Comparison of ENCODE assay signal across 12 cellular contexts in genomic region chr2:20635096-20635475, GRCh38. TPM values are rescaled to one million over a fixed set of nuclear protein-coding genes. Genes with fewer than 3 reads are reported as not detected.
DNase-seq lines count a peak whose midpoint lies in the region; ATAC-seq and TF ChIP-seq lines count a peak whose summit lies in the region.
"Had no signal": no experiment of that assay in that cellular context is flagged by ENCODE, and none has a peak within 500 bp of the region (broad histone marks: within the 10 kb centered on the region; RNA-seq: fewer than 3 reads in every experiment).

No MANE protein-coding gene starts in this region.

- H3K79me2 ChIP-seq in MM.1S (ENCODE audit: low read length): no peaks in the 10 kb centered on the region

- peaks cover 4 to 15% of the 10 kb centered on the region in 2 donors for H3K36me3 ChIP-seq in ascending aorta
- H3K36me3 ChIP-seq in tibial nerve: peaks cover 0 to 69% (median 0%) of the 10 kb centered on the region in 3 donors
- no peaks in the 10 kb centered on the region for H3K36me3 ChIP-seq in MM.1S (replicated peaks; ENCODE audit: insufficient read depth, low read length)

- H3K27me3 Mint-ChIP-seq in mesothelial cell of epicardium (ENCODE audit: low read depth): no peaks in the 10 kb centered on the region
- H3K27me3 Mint-ChIP-seq: activated naive CD8-positive, alpha-beta T cell; naive B cell had no signal

- DNase-seq in NCI-H748 (lab: John Stamatoyannopoulos, UW; ENCODE audit: unreplicated experiment) (peak; percentile 30), NCI-H748 treated with DMSO at 0.1 percent for 48 hours (lab: John Stamatoyannopoulos, UW) (no peak), ascending aorta (ENCODE audit: low spot score in 2 of 2) (no peak), mesothelial cell of epicardium (ENCODE audit: low spot score in 2 of 2, unreplicated experiment in 2 of 2) (no peak), tibial nerve (ENCODE audit: low spot score in 2 of 2) (no peak), MM.1S (no peak)
- DNase-seq: effector memory CD4-positive, alpha-beta T cell had no signal

- H3K9me3 Mint-ChIP-seq in mesothelial cell of epicardium: no peaks in the 10 kb centered on the region
- H3K9me3 Mint-ChIP-seq: naive B cell had no signal

- H3K4me2 ChIP-seq in MM.1S (ENCODE audit: low read depth, low read length): no peak overlapping the region

- H3K9me3 ChIP-seq in ascending aorta: no peaks in the 10 kb centered on the region
- no peaks in the 10 kb centered on the region for H3K9me3 ChIP-seq in tibial nerve
- no peaks in the 10 kb centered on the region for H3K9me3 ChIP-seq in MM.1S (replicated peaks; ENCODE audit: insufficient read depth, low read length)

- H3K9me2 ChIP-seq in MM.1S (replicated peaks; ENCODE audit: insufficient read depth, low read length): no peaks in the 10 kb centered on the region

- peaks cover 9% of the 10 kb centered on the region for H3K36me3 Mint-ChIP-seq in mesothelial cell of epicardium
- H3K36me3 Mint-ChIP-seq: activated naive CD8-positive, alpha-beta T cell had no signal

- H3K9ac ChIP-seq in MM.1S (ENCODE audit: low read length): no peak overlapping the region

- H3K27ac ChIP-seq in ascending aorta: peak overlapping the region; percentile 68 to 99
- H3K27ac ChIP-seq in tibial nerve: peak overlapping the region; percentile 5 to 82 (median 56)
- H3K27ac ChIP-seq in MM.1S (ENCODE audit: low read length): no peak overlapping the region

- peaks cover 28 to 56% of the 10 kb centered on the region in 2 donors for H3K4me1 ChIP-seq in ascending aorta
- H3K4me1 ChIP-seq in tibial nerve: peaks cover 0 to 41% (median 25%) of the 10 kb centered on the region in 4 donors
- H3K4me1 ChIP-seq in MM.1S (ENCODE audit: low read length): peaks cover 15% of the 10 kb centered on the region

- H3K4me3 ChIP-seq in ascending aorta: peak overlapping the region in 1 of 2 donors; percentile 30
- H3K4me3 ChIP-seq in tibial nerve: no peak overlapping the region
- H3K4me3 ChIP-seq in MM.1S (ENCODE audit: low read length): no peak overlapping the region

- no peaks in the 10 kb centered on the region for H4K20me1 ChIP-seq in MM.1S (ENCODE audit: insufficient read depth, low read length)

- intact Hi-C loops in ascending aorta (cut with DNase I): loop anchor here (2.0 kb wide), 2 partner anchors 56 to 256 kb away; no protein-coding TSS in a partner anchor

- H3K27me3 ChIP-seq in ascending aorta (no peaks in the 10 kb centered on the region), tibial nerve (no peaks in the 10 kb centered on the region), MM.1S (replicated peaks; ENCODE audit: insufficient read depth, low read length) (no peaks in the 10 kb centered on the region)

- no peak overlapping the region for H2AFZ ChIP-seq in MM.1S (ENCODE audit: low read length)

- TF ChIP-seq CTCF in ascending aorta (IDR thresholded peaks at IDR 0.05) (no peak), mesothelial cell of epicardium (IDR thresholded peaks at IDR 0.05; ENCODE audit: unreplicated experiment) (no peak), tibial nerve (IDR thresholded peaks at IDR 0.05) (no peak), MM.1S (IDR thresholded peaks at IDR 0.05; ENCODE audit: low read length) (no peak)

- H3K27ac Mint-ChIP-seq in mesothelial cell of epicardium: peak overlapping the region; percentile 44

- no peak overlapping the region for H3K4me3 Mint-ChIP-seq in mesothelial cell of epicardium
- H3K4me3 Mint-ChIP-seq: activated naive CD8-positive, alpha-beta T cell; naive B cell had no signal

- WGBS in tibial nerve, 2 donors: 46 to 53% methylated on average over 5 of the region's 5 CpGs

- peaks cover 23% of the 10 kb centered on the region for H3K4me1 Mint-ChIP-seq in mesothelial cell of epicardium

- no peak for TF ChIP-seq EP300 in tibial nerve (IDR thresholded peaks at IDR 0.05)

- no peak for TF ChIP-seq POLR2A in tibial nerve (IDR thresholded peaks at IDR 0.05)

- ATAC-seq in GM18858 (IDR thresholded peaks at IDR 0.05; ENCODE audit: unreplicated experiment) (no peak), HG02678 (IDR thresholded peaks at IDR 0.05; ENCODE audit: unreplicated experiment) (no peak)

- H3F3A ChIP-seq in MM.1S (ENCODE audit: insufficient read depth, low read length): peaks cover 18% of the 10 kb centered on the region

RNA-seq across cellular contexts. Expression of gene HS1BP3, which starts 15.8 kb away (rescaled TPM):
- 40.0 TPM for total RNA-seq in ascending aorta
- 14.3 to 16.5 TPM (median 14.6 TPM) in 3 replicates for total RNA-seq in mesothelial cell of epicardium
- total RNA-seq in tibial nerve: 10 to 100 TPM; 24.5 to 45.9 (median 33.8) TPM

RNA-seq across cellular contexts. Expression of gene GDF7, which starts 31.9 kb away (rescaled TPM):
- total RNA-seq in ascending aorta (11.6 TPM), mesothelial cell of epicardium (3.0 to 3.2 TPM (median 3.1 TPM) in 3 replicates), tibial nerve (10 to 100 TPM in 3 of 4 donors, 1 to 10 TPM in 1; 6.3 to 20.0 (median 16.6) TPM)
- total RNA-seq: MCF 10A had no signal
